1 cellular context compared by ENCODE assay signal in the genomic region with DNA sequence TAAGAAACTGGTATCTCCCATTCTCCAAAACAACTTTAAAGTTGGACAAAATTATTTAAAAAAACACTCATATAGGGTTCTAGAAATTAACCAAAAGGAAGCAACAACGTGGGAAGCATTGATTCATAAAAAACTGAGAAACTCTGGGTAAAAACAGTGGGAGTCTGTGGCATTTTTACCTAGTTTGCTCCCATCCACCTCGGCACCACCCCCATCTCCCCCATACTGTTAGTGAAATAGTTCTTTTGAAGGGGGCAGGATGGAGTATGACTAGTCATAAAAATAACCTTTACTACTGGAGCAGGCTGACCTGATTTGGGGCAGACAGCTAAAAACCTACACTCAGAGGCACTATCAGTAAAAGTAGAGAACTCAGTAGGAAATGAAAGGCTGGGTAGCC.
TF ChIP-seq lines count a peak whose summit lies in the region.

No MANE protein-coding gene starts in this region.

TF ChIP-seq in A549, 52 proteins besides CTCF, POLR2A, EP300 and RAD21:
- TF ChIP-seq, protein P1, sequence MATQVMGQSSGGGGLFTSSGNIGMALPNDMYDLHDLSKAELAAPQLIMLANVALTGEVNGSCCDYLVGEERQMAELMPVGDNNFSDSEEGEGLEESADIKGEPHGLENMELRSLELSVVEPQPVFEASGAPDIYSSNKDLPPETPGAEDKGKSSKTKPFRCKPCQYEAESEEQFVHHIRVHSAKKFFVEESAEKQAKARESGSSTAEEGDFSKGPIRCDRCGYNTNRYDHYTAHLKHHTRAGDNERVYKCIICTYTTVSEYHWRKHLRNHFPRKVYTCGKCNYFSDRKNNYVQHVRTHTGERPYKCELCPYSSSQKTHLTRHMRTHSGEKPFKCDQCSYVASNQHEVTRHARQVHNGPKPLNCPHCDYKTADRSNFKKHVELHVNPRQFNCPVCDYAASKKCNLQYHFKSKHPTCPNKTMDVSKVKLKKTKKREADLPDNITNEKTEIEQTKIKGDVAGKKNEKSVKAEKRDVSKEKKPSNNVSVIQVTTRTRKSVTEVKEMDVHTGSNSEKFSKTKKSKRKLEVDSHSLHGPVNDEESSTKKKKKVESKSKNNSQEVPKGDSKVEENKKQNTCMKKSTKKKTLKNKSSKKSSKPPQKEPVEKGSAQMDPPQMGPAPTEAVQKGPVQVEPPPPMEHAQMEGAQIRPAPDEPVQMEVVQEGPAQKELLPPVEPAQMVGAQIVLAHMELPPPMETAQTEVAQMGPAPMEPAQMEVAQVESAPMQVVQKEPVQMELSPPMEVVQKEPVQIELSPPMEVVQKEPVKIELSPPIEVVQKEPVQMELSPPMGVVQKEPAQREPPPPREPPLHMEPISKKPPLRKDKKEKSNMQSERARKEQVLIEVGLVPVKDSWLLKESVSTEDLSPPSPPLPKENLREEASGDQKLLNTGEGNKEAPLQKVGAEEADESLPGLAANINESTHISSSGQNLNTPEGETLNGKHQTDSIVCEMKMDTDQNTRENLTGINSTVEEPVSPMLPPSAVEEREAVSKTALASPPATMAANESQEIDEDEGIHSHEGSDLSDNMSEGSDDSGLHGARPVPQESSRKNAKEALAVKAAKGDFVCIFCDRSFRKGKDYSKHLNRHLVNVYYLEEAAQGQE (IDR thresholded peaks at IDR 0.05) = no peak
- TF ChIP-seq CHD4 (IDR thresholded peaks at IDR 0.05; ENCODE audit: borderline replicate concordance) (no peak), ZC3H11A (IDR thresholded peaks at IDR 0.05) (no peak)
